9 cellular contexts compared by ENCODE assay signal in genomic region chr22:39343259-39344045, GRCh38. TPM values are rescaled to one million over a fixed set of nuclear protein-coding genes. Genes with fewer than 3 reads are reported as not detected.
DNase-seq lines count a peak whose midpoint lies in the region; ATAC-seq and TF ChIP-seq lines count a peak whose summit lies in the region.
"Had no signal": no experiment of that assay in that cellular context is flagged by ENCODE, and none has a peak within 500 bp of the region (broad histone marks: within the 10 kb centered on the region; RNA-seq: fewer than 3 reads in every experiment).

No MANE protein-coding gene starts in this region.

- peaks cover 0 to 2% (median 0%) of the 10 kb centered on the region in 8 donors for H3K9me3 Mint-ChIP-seq in CD4-positive, alpha-beta memory T cell
- no peaks in the 10 kb centered on the region for H3K9me3 Mint-ChIP-seq in osteocyte (ENCODE audit: unreplicated experiment)

- H3K27ac ChIP-seq in CD4-positive, alpha-beta memory T cell (ENCODE audit: low read depth, low read length) = no peak overlapping the region
- no peak overlapping the region for H3K27ac ChIP-seq in HL-60 (replicated peaks)
- H3K27ac ChIP-seq in Peyer's patch = no peak overlapping the region
- no peak overlapping the region for H3K27ac ChIP-seq in foreskin keratinocyte
- H3K27ac ChIP-seq: skin epidermis had no signal

- POLR2A ChIA-PET in CD4-positive, alpha-beta memory T cell (lab: Charles Lee; ENCODE audit: partially characterized antibody) = interaction anchor here (0.6 to 2.6 kb wide), 4 partner anchors 24 to 185 kb away, joined by 3 to 16 read pairs (median 6); partner anchors contain the start of genes ATF4 and RPL3

- CTCF ChIA-PET in CD4-positive, alpha-beta memory T cell (lab: Charles Lee; ENCODE audit: partially characterized antibody) = interaction anchor here (0.7 to 3.4 kb wide), 13 partner anchors 10 to 574 kb away, joined by 3 to 21 read pairs (median 3); partner anchors contain the start of gene ATF4

- peaks cover 5 to 7% of the 10 kb centered on the region in 2 donors for H3K27me3 Mint-ChIP-seq in CD4-positive, alpha-beta memory T cell
- peaks cover 5% of the 10 kb centered on the region for H3K27me3 Mint-ChIP-seq in osteocyte (ENCODE audit: unreplicated experiment)

- no peaks in the 10 kb centered on the region for H3K36me3 ChIP-seq in CD4-positive, alpha-beta memory T cell (ENCODE audit: insufficient read depth, low read length)
- no peaks in the 10 kb centered on the region for H3K36me3 ChIP-seq in Peyer's patch

- H3K4me1 ChIP-seq in CD4-positive, alpha-beta memory T cell (ENCODE audit: insufficient read depth, low read length) = peaks cover 5% of the 10 kb centered on the region
- H3K4me1 ChIP-seq in Peyer's patch (no peaks in the 10 kb centered on the region), foreskin keratinocyte (no peaks in the 10 kb centered on the region)

- DNase-seq in CD4-positive, alpha-beta memory T cell = peak; percentile 40 to 56 (median 46)
- DNase-seq in HL-60 (ENCODE audit: low read depth in 1 of 2, low spot score in 1 of 2) (peak in 1 of 2 experiments; percentile 83), Peyer's patch (peak in 2 of 3 donors; percentile 61 to 82), foreskin keratinocyte (peak in 1 of 2 donors; percentile 32), osteocyte (ENCODE audit: extremely low spot score, unreplicated experiment) (no peak), cortex of kidney (lab: John Stamatoyannopoulos, UW) (no peak)
- peak; percentile 20 for DNase-seq in activated effector memory CD4-positive, alpha-beta T cell treated with Interleukin-2 at 50 U/mL for 16 hours

- peaks cover 4 to 5% (median 4%) of the 10 kb centered on the region in 4 donors for H3K4me1 Mint-ChIP-seq in CD4-positive, alpha-beta memory T cell
- peaks cover 4% of the 10 kb centered on the region for H3K4me1 Mint-ChIP-seq in osteocyte (ENCODE audit: unreplicated experiment)

- H3K27me3 ChIP-seq in CD4-positive, alpha-beta memory T cell (ENCODE audit: insufficient read depth, low read length) = no peaks in the 10 kb centered on the region
- no peaks in the 10 kb centered on the region for H3K27me3 ChIP-seq in HL-60 (ENCODE audit: insufficient read depth, poor library complexity, severe bottlenecking)
- no peaks in the 10 kb centered on the region for H3K27me3 ChIP-seq in Peyer's patch
- H3K27me3 ChIP-seq in foreskin keratinocyte = peaks cover 22% of the 10 kb centered on the region

- H3K4me3 Mint-ChIP-seq in CD4-positive, alpha-beta memory T cell = no peak overlapping the region
- H3K4me3 Mint-ChIP-seq in osteocyte (ENCODE audit: unreplicated experiment) = no peak overlapping the region

- intact Hi-C loops in CD4-positive, alpha-beta memory T cell (cut with micrococcal nuclease) = loop anchor here (1.0 kb wide), 2 partner anchors 45 to 186 kb away; no protein-coding TSS in a partner anchor

- no peak overlapping the region for H3K27ac Mint-ChIP-seq in CD4-positive, alpha-beta memory T cell
- H3K27ac Mint-ChIP-seq in osteocyte (ENCODE audit: unreplicated experiment) = no peak overlapping the region

- H3K4me3 ChIP-seq in CD4-positive, alpha-beta memory T cell (ENCODE audit: low read length in 2 of 2) = no peak overlapping the region
- H3K4me3 ChIP-seq in HL-60 (replicated peaks; ENCODE audit: insufficient read depth, low read length) (no peak overlapping the region), Peyer's patch (no peak overlapping the region)
- H3K4me3 ChIP-seq: skin epidermis had no signal

- TF ChIP-seq CTCF in HL-60 (IDR thresholded peaks at IDR 0.05; ENCODE audit: insufficient read depth, low read length) (peak; percentile 83), Peyer's patch (IDR thresholded peaks at IDR 0.05) (peak; percentile 48 to 70 (median 60)), foreskin keratinocyte (conservative IDR thresholded peaks at IDR 0.05) (peak; percentile 81), osteocyte (IDR thresholded peaks at IDR 0.05) (peak; percentile 89)

- no peaks in the 10 kb centered on the region for H3K36me3 Mint-ChIP-seq in CD4-positive, alpha-beta memory T cell
- H3K36me3 Mint-ChIP-seq in osteocyte (ENCODE audit: unreplicated experiment) = no peaks in the 10 kb centered on the region

- no peak for TF ChIP-seq POLR2A in Peyer's patch (IDR thresholded peaks at IDR 0.05)

- H3K9me3 ChIP-seq in CD4-positive, alpha-beta memory T cell (ENCODE audit: control insufficient read depth in 1 of 2, low read length in 2 of 2) = no peaks in the 10 kb centered on the region
- H3K9me3 ChIP-seq in Peyer's patch = no peaks in the 10 kb centered on the region

- peak; percentile 49 for ATAC-seq in foreskin keratinocyte
- ATAC-seq in GM18858 (IDR thresholded peaks at IDR 0.05; ENCODE audit: unreplicated experiment) = no peak

RNA-seq across cellular contexts. Expression of gene SYNGR1, which starts 6.3 kb away (rescaled TPM):
- total RNA-seq in CD4-positive, alpha-beta memory T cell = not detected
- polyA plus RNA-seq in CD4-positive, alpha-beta memory T cell = under 1 TPM; 0.30 to 0.62 TPM
- total RNA-seq in Peyer's patch = 10 to 100 TPM in 1 of 4 donors, 1 to 10 TPM in 2, under 1 TPM in 1; 0.35 to 22.3 (median 2.5) TPM
- 1.1 and 2.1 TPM in 2 replicates for total RNA-seq in foreskin keratinocyte
- polyA plus RNA-seq in foreskin keratinocyte = 3.6 and 5.4 TPM in 2 replicates
- total RNA-seq in osteocyte = 24.0 and 26.6 TPM in 2 replicates

RNA-seq across cellular contexts. Expression of gene RPL3, which starts 24.0 kb away (rescaled TPM):
- 1,000 to 10,000 TPM; 3,492 to 3,635 TPM for total RNA-seq in CD4-positive, alpha-beta memory T cell
- 1,000 to 10,000 TPM; 3,292 to 4,075 TPM for polyA plus RNA-seq in CD4-positive, alpha-beta memory T cell
- total RNA-seq in Peyer's patch (1,000 to 10,000 TPM in 3 of 4 donors, 100 to 1,000 TPM in 1; 736 to 1,914 (median 1,266) TPM), foreskin keratinocyte (1,748 and 1,956 TPM in 2 replicates), osteocyte (1,770 and 1,792 TPM in 2 replicates)
- polyA plus RNA-seq in foreskin keratinocyte = 2,461 and 2,465 TPM in 2 replicates

RNA-seq across cellular contexts. Expression of gene TAB1, which starts 56.1 kb away (rescaled TPM):
- 10 to 100 TPM; 43.5 to 52.9 TPM for total RNA-seq in CD4-positive, alpha-beta memory T cell
- 1 to 10 TPM; 4.0 TPM for polyA plus RNA-seq in CD4-positive, alpha-beta memory T cell
- total RNA-seq in Peyer's patch (10 to 100 TPM; 15.6 to 74.3 (median 23.4) TPM), foreskin keratinocyte (14.6 and 15.3 TPM in 2 replicates), osteocyte (30.6 and 30.7 TPM in 2 replicates)
- 14.8 and 15.5 TPM in 2 replicates for polyA plus RNA-seq in foreskin keratinocyte

Comparison
In these comparisons a context has a peak if more than half of its experiments do, and no peak if none do; other contexts are left out.
1. DNase-seq: peak in CD4-positive, alpha-beta memory T cell (5 of 5), Peyer's patch (2 of 3) and activated effector memory CD4-positive, alpha-beta T cell treated with Interleukin-2 at 50 U/mL for 16 hours (single experiment); none in osteocyte (single experiment) and cortex of kidney (single experiment).
2. Peak in every context shown above with its lines, with median percentiles within 50 percentile points of each other: CTCF ChIP-seq.